ENCODE assay signal across 16 cellular contexts in the genomic region with DNA sequence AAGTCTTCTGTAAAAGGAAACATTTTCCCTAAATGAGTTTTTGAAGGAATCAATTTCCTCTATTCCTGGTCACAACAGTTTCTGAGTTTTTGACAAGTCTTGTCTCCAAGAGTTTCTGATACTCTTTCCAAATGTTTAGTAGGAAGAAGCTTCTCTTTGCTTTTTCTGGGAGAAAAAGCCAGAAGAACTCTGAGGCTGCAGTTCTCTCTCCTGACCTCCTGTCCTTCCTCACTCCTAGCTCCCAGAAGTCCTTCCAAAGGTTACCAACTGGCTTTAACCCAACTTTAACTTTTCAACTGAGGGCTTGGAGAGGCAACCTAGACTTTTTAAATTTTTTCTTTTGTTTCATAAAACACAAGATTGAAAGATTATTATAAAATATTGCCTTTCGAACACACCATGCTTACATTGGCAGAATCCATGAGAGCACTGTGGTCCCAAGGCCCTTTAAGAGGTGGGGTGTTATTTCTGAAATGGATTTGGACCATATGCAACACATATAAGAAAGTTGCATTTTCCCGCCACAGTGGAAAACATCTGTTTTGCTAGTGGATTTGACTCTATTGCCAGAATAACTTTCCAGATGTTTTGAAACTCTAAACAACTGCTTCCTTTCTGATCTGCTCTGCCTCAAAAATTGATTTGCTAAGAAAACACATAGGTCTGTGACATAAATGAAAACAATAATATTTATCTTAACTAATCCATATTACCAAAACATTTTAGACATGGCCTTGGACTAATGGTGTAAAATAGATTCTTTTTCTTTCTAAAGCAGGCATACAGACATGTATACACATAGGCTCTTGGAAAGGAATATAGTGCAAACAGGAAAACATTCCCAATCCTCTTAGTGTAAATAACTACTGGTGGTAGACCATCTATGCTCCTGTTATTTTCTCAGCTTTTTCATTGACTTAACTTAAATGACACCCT.
"Had no signal": no experiment of that assay in that cellular context is flagged by ENCODE, and none has a peak within 500 bp of the region (broad histone marks: within the 10 kb centered on the region; RNA-seq: fewer than 3 reads in every experiment).

No MANE protein-coding gene starts in this region.

- H3K27ac ChIP-seq: ascending aorta, vagina had no signal

- H3K27ac Mint-ChIP-seq: activated CD4-positive, alpha-beta T cell treated with anti-CD3 and anti-CD28 coated beads, Interleukin-2, amount 10 ng/mL, durations not matched to agents 7 days and 5 days; naive thymus-derived CD4-positive, alpha-beta T cell; T-helper 1 cell treated with Interleukin-12 subunit alpha and Interleukin-12 subunit beta and Interleukin-4 antibody, amounts not matched to agents 30 μg/mL and 1 μg/mL, for 36 hours had no signal

- H3K4me1 Mint-ChIP-seq: activated CD4-positive, alpha-beta T cell treated with anti-CD3 and anti-CD28 coated beads, Interleukin-2, amount 10 ng/mL, durations not matched to agents 7 days and 5 days had no signal

- H3K36me3 Mint-ChIP-seq: naive thymus-derived CD4-positive, alpha-beta T cell had no signal

- H3K9me3 ChIP-seq: ascending aorta, transverse colon, vagina had no signal

- H3K36me3 ChIP-seq: ascending aorta, transverse colon, vagina had no signal

- H3K9me3 Mint-ChIP-seq: activated CD4-positive, alpha-beta T cell treated with anti-CD3 and anti-CD28 coated beads, Interleukin-2, amount 10 ng/mL, durations not matched to agents 7 days and 5 days; naive thymus-derived CD4-positive, alpha-beta T cell; T-helper 1 cell treated with Interleukin-12 subunit alpha and Interleukin-12 subunit beta and Interleukin-4 antibody, amounts not matched to agents 30 μg/mL and 1 μg/mL, for 36 hours had no signal

- H3K4me3 ChIP-seq: ascending aorta, transverse colon, vagina had no signal

- H3K4me1 ChIP-seq: ascending aorta had no signal

- H3K4me3 Mint-ChIP-seq: activated CD4-positive, alpha-beta T cell treated with anti-CD3 and anti-CD28 coated beads, Interleukin-2, amount 10 ng/mL, durations not matched to agents 7 days and 5 days; naive thymus-derived CD4-positive, alpha-beta T cell; T-helper 1 cell treated with Interleukin-12 subunit alpha and Interleukin-12 subunit beta and Interleukin-4 antibody, amounts not matched to agents 30 μg/mL and 1 μg/mL, for 36 hours had no signal

- H3K27me3 ChIP-seq: ascending aorta, transverse colon, vagina had no signal

- ATAC-seq: naive thymus-derived CD4-positive, alpha-beta T cell; stimulated activated naive CD8-positive, alpha-beta T cell treated with anti-CD3 and anti-CD28 coated beads, Interleukin-15, Interleukin-2, amounts not matched to agents 100 U/mL and 50 U/mL, for 24 hours had no signal

- DNase-seq: activated CD4-positive, alpha-beta T cell treated with anti-CD3 and anti-CD28 coated beads, Interleukin-2, amount 10 ng/mL, durations not matched to agents 7 days and 5 days; activated CD8-positive, alpha-beta memory T cell treated with anti-CD3 and anti-CD28 coated beads, Interleukin-2, amount 50 U/mL, for 48 hours; activated effector memory CD4-positive, alpha-beta T cell treated with anti-CD3 and anti-CD28 coated beads, Interleukin-2, amount 50 U/mL, for 16 hours; activated naive CD4-positive, alpha-beta T cell treated with anti-CD3 and anti-CD28 coated beads, Interleukin-2, amount 50 U/mL, for 16 hours; activated T-cell treated with anti-CD3 and anti-CD28 coated beads, Interleukin-2, amount 50 U/mL, for 48 hours; cerebellar nuclear complex; cortex of kidney; hypothalamus; mesendoderm; naive thymus-derived CD4-positive, alpha-beta T cell; stimulated activated CD4-positive, alpha-beta T cell treated with anti-CD3 and anti-CD28 coated beads, Interleukin-2, amount 100 ng/mL, for 24 hours; stimulated activated naive CD8-positive, alpha-beta T cell treated with anti-CD3 and anti-CD28 coated beads, Interleukin-15, Interleukin-2, amounts not matched to agents 100 U/mL and 50 U/mL, for 24 hours; transverse colon had no signal
